Comparison of ENCODE assay signal across 10 cellular contexts in the genomic region with DNA sequence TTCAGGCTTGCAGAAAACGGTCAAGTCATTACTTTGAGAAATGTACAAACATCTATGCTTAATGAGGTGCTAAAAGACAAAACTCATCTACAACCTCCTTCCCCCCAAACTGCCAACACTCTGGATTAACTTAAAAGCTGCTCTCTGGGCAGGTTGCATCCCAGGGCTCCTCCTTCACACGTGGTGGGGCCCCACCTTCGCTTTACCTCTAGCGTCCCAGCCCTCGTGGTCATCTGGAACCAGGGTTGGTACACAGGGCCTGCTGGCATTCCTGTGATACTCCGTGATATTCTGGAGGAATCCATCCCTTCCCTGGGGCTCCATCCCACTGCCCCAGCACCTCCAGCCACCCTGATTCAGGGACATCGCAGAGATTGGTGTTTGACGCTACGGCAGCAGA.
DNase-seq lines count a peak whose midpoint lies in the region; ATAC-seq and TF ChIP-seq lines count a peak whose summit lies in the region.
"Had no signal": no experiment of that assay in that cellular context is flagged by ENCODE, and none has a peak within 500 bp of the region (broad histone marks: within the 10 kb centered on the region; RNA-seq: fewer than 3 reads in every experiment).

No MANE protein-coding gene starts in this region.

- H3K27ac Mint-ChIP-seq in stimulated activated naive CD8-positive, alpha-beta T cell treated with anti-CD3 and anti-CD28 coated beads, Interleukin-15, Interleukin-2, amounts not matched to agents 100 ng/mL and 50 ng/mL, for 24 hours: peak overlapping the region; percentile 53
- peak overlapping the region; percentile 87 for H3K27ac Mint-ChIP-seq in central memory CD8-positive, alpha-beta T cell (ENCODE audit: low read depth)
- H3K27ac Mint-ChIP-seq in nephron: peak overlapping the region; percentile 92 to 97 (median 95)

- peaks cover 6% of the 10 kb centered on the region for H3K27me3 Mint-ChIP-seq in stimulated activated naive CD8-positive, alpha-beta T cell treated with anti-CD3 and anti-CD28 coated beads, Interleukin-15, Interleukin-2, amounts not matched to agents 100 ng/mL and 50 ng/mL, for 24 hours
- H3K27me3 Mint-ChIP-seq in central memory CD8-positive, alpha-beta T cell: no peaks in the 10 kb centered on the region
- H3K27me3 Mint-ChIP-seq in nephron (ENCODE audit: low read depth): peaks cover 13% of the 10 kb centered on the region

- no peaks in the 10 kb centered on the region for H3K9me3 Mint-ChIP-seq in stimulated activated naive CD8-positive, alpha-beta T cell treated with anti-CD3 and anti-CD28 coated beads, Interleukin-15, Interleukin-2, amounts not matched to agents 100 ng/mL and 50 ng/mL, for 24 hours
- H3K9me3 Mint-ChIP-seq in central memory CD8-positive, alpha-beta T cell: no peaks in the 10 kb centered on the region
- H3K9me3 Mint-ChIP-seq in nephron: no peaks in the 10 kb centered on the region

- H3K4me1 Mint-ChIP-seq in stimulated activated naive CD8-positive, alpha-beta T cell treated with anti-CD3 and anti-CD28 coated beads, Interleukin-15, Interleukin-2, amounts not matched to agents 100 ng/mL and 50 ng/mL, for 24 hours (ENCODE audit: low read depth): peaks cover 49% of the 10 kb centered on the region
- peaks cover 36% of the 10 kb centered on the region for H3K4me1 Mint-ChIP-seq in central memory CD8-positive, alpha-beta T cell
- peaks cover 40% of the 10 kb centered on the region for H3K4me1 Mint-ChIP-seq in nephron

- peaks cover 24% of the 10 kb centered on the region for H3K36me3 Mint-ChIP-seq in stimulated activated naive CD8-positive, alpha-beta T cell treated with anti-CD3 and anti-CD28 coated beads, Interleukin-15, Interleukin-2, amounts not matched to agents 100 ng/mL and 50 ng/mL, for 24 hours (ENCODE audit: low read depth)
- peaks cover 46% of the 10 kb centered on the region for H3K36me3 Mint-ChIP-seq in central memory CD8-positive, alpha-beta T cell (ENCODE audit: insufficient read depth)
- H3K36me3 Mint-ChIP-seq in nephron (ENCODE audit: low read depth): peaks cover 9% of the 10 kb centered on the region

- H3K4me3 Mint-ChIP-seq in stimulated activated naive CD8-positive, alpha-beta T cell treated with anti-CD3 and anti-CD28 coated beads, Interleukin-15, Interleukin-2, amounts not matched to agents 100 ng/mL and 50 ng/mL, for 24 hours: peak overlapping the region; percentile 80
- H3K4me3 Mint-ChIP-seq in central memory CD8-positive, alpha-beta T cell: peak overlapping the region; percentile 76
- peak overlapping the region; percentile 82 to 93 (median 85) for H3K4me3 Mint-ChIP-seq in nephron

- DNase-seq in stimulated activated naive CD8-positive, alpha-beta T cell treated with anti-CD3 and anti-CD28 coated beads, Interleukin-15, Interleukin-2, amounts not matched to agents 100 U/mL and 50 U/mL, for 24 hours: no peak
- no peak for DNase-seq in central memory CD8-positive, alpha-beta T cell (ENCODE audit: low spot score in 2 of 2)
- no peak for DNase-seq in DMS79 treated with DMSO at 0.1 percent for 48 hours (lab: John Stamatoyannopoulos, UW)
- DNase-seq in NCI-H1436 (lab: John Stamatoyannopoulos, UW): no peak
- DNase-seq in GM10266 (ENCODE audit: extremely low spot score): no peak
- DNase-seq: CD4-positive, CD25-positive, alpha-beta regulatory T cell; NCI-H2081 treated with DMSO at 0.1 percent for 48 hours had no signal

- TF ChIP-seq CTCF in nephron (IDR thresholded peaks at IDR 0.05; ENCODE audit: unreplicated experiment in 3 of 3): no peak
- no peak for TF ChIP-seq CTCF in GM10266 (IDR thresholded peaks at IDR 0.05; ENCODE audit: control insufficient read depth, insufficient read depth, low read depth, missing control alignments)

- ATAC-seq in stimulated activated naive CD8-positive, alpha-beta T cell treated with anti-CD3 and anti-CD28 coated beads, Interleukin-15, Interleukin-2, amounts not matched to agents 100 U/mL and 50 U/mL, for 24 hours: no peak
- no peak for ATAC-seq in central memory CD8-positive, alpha-beta T cell (replicated peaks; ENCODE audit: extremely low read depth, poor library complexity, severe bottlenecking)
- no peak for ATAC-seq in HG03432 (IDR thresholded peaks at IDR 0.05; ENCODE audit: unreplicated experiment)
